1 cellular context compared by ENCODE assay signal in the genomic region with DNA sequence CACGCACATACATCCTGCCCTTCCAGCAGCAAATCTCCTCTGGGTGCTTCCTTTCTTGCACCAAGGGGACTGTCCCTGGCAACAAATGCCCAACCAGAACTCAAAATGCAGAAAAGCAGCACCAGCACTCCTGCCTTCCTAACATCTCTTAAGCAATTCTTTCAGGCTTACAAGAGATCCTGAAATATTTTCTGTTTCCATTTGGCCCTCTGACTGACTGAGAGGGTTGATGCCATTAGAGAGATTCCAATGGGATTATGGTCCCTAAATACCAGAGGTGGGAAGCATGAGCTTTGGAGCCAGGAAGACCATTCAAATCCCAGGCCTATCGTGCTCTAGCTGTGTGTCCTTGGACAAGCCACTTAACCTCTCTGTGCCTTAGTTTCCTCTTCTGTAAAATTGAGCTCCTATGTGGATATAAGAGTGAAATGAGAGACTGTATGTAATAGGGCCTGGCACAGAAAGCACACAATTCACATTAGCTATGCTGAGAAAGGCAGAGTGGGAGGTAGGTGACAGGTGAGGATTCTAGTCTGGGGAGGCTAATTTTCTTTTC.
TF ChIP-seq lines count a peak whose summit lies in the region.

No MANE protein-coding gene starts in this region.

TF ChIP-seq in H1, 55 proteins besides CTCF, POLR2A, EP300 and RAD21:
- TF ChIP-seq MAFK (IDR thresholded peaks at IDR 0.05; ENCODE audit: low read depth, low read length) (no peak), YY1 (IDR thresholded peaks at IDR 0.05; ENCODE audit: low read depth, low read length) (no peak), E2F6 (IDR thresholded peaks at IDR 0.05) (no peak), SUZ12 (IDR thresholded peaks at IDR 0.05; ENCODE audit: low read length) (no peak), PHF8 (conservative IDR thresholded peaks at IDR 0.05; ENCODE audit: low read depth, low read length) (no peak), FOSL1 (IDR thresholded peaks at IDR 0.05; ENCODE audit: insufficient read depth, low read depth, low read length) (no peak), POU5F1 (IDR thresholded peaks at IDR 0.05; ENCODE audit: low read depth, low read length) (no peak), BACH1 (IDR thresholded peaks at IDR 0.05; ENCODE audit: low read length) (no peak), RFX5 (IDR thresholded peaks at IDR 0.05; ENCODE audit: borderline replicate concordance, low read depth, low read length) (no peak), SIX5 (IDR thresholded peaks at IDR 0.05; ENCODE audit: low read depth, low read length) (no peak), GABPA (IDR thresholded peaks at IDR 0.05; ENCODE audit: borderline replicate concordance, insufficient read depth, low read length) (no peak), SAP30 (IDR thresholded peaks at IDR 0.05; ENCODE audit: insufficient read depth, insufficient replicate concordance, low read length) (no peak), CBX5 (IDR thresholded peaks at IDR 0.05; ENCODE audit: low read depth, low read length) (no peak), SP2 (IDR thresholded peaks at IDR 0.05; ENCODE audit: low read length) (no peak), EZH2 (IDR thresholded peaks at IDR 0.05; ENCODE audit: low read depth, low read length, severe bottlenecking) (no peak), NRF1 (IDR thresholded peaks at IDR 0.05; ENCODE audit: low read depth, low read length) (no peak), CEBPB (IDR thresholded peaks at IDR 0.05; ENCODE audit: low read depth, low read length) (no peak)
- TF ChIP-seq, protein P1, sequence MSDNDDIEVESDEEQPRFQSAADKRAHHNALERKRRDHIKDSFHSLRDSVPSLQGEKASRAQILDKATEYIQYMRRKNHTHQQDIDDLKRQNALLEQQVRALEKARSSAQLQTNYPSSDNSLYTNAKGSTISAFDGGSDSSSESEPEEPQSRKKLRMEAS (IDR thresholded peaks at IDR 0.05) = no peak
